ENCODE assay signal across 12 cellular contexts in genomic region chr14:74569387-74569786, GRCh38. TPM values are rescaled to one million over a fixed set of nuclear protein-coding genes. Genes with fewer than 3 reads are reported as not detected.
A peak's percentile ranks its signal among the peaks of the same experiment; 100 is the strongest.
DNase-seq lines count a peak whose midpoint lies in the region; ATAC-seq, FAIRE-seq and TF ChIP-seq lines count a peak whose summit lies in the region.
"Had no signal": no experiment of that assay in that cellular context is flagged by ENCODE, and none has a peak within 500 bp of the region (broad histone marks: within the 10 kb centered on the region; RNA-seq: fewer than 3 reads in every experiment).

No MANE protein-coding gene starts in this region.

- H3K79me2 ChIP-seq in trophoblast cell (ENCODE audit: control insufficient read depth, insufficient read depth, low read length, poor library complexity) (peaks cover 3% of the 10 kb centered on the region), H9 (ENCODE audit: insufficient read depth, low read length) (no peaks in the 10 kb centered on the region)

- H3K23ac ChIP-seq in trophoblast cell (ENCODE audit: low read length) (no peak overlapping the region), H9 (ENCODE audit: insufficient read length, low read depth, low read length) (no peak overlapping the region)

- H4K8ac ChIP-seq in trophoblast cell (ENCODE audit: low read depth, low read length): no peak overlapping the region
- H4K8ac ChIP-seq in H9 (replicated peaks; ENCODE audit: insufficient read length, low read depth, low read length): no peak overlapping the region

- H4K5ac ChIP-seq in H9 (ENCODE audit: insufficient read length, low read depth, low read length): no peak overlapping the region

- H3K79me1 ChIP-seq in trophoblast cell (ENCODE audit: low read length): peaks cover 42% of the 10 kb centered on the region
- no peaks in the 10 kb centered on the region for H3K79me1 ChIP-seq in H9 (ENCODE audit: insufficient read depth, low read depth, low read length, poor library complexity, severe bottlenecking)

- TF ChIP-seq EP300 in esophagus muscularis mucosa (IDR thresholded peaks at IDR 0.05): no peak

- no peaks in the 10 kb centered on the region; the same call in 1 of the 2 replicates for H3K27me3 Mint-ChIP-seq in H9 (ENCODE audit: low read depth)

- no peak for FAIRE-seq in frontal cortex (lab: Jason Lieb, UNC)

- TF ChIP-seq CTCF in esophagus muscularis mucosa (IDR thresholded peaks at IDR 0.05) (no peak), H9 (conservative IDR thresholded peaks at IDR 0.05) (no peak), GM10248 (IDR thresholded peaks at IDR 0.05; ENCODE audit: control extremely low read depth, extremely low read depth, low read depth, missing control alignments) (no peak)

- H3K4me3 ChIP-seq in esophagus muscularis mucosa (no peak overlapping the region), trophoblast cell (ENCODE audit: low read depth, low read length) (no peak overlapping the region), urinary bladder (ENCODE audit: low read depth, low read length) (no peak overlapping the region)
- H3K4me3 ChIP-seq: gastrocnemius medialis, ovary had no signal

- H3T11ph ChIP-seq in H9 (ENCODE audit: low read length): no peak overlapping the region

- POLR2A ChIA-PET in GM10248 (lab: Yijun Ruan, JAX): no interaction called here

- H3K4me3 Mint-ChIP-seq in H9: no peak overlapping the region

- H3K4me2 ChIP-seq in trophoblast cell (ENCODE audit: low read length): no peak overlapping the region
- no peak overlapping the region for H3K4me2 ChIP-seq in H9 (ENCODE audit: insufficient read depth, insufficient read length, low read length)

- no peak overlapping the region for H4K91ac ChIP-seq in trophoblast cell (ENCODE audit: low read depth, low read length)
- no peak overlapping the region for H4K91ac ChIP-seq in H9 (ENCODE audit: insufficient read length, low read depth, low read length)

- intact Hi-C loops in esophagus muscularis mucosa (cut with DNase I): no loop called here

- H3K9me3 Mint-ChIP-seq in H9: no peaks in the 10 kb centered on the region

- H2BK12ac ChIP-seq in trophoblast cell (ENCODE audit: low read length): peak overlapping the region; percentile 23
- H2BK12ac ChIP-seq in H9 (ENCODE audit: insufficient read length, low read depth, low read length): no peak overlapping the region

- H3K18ac ChIP-seq in trophoblast cell (ENCODE audit: low read length) (no peak overlapping the region), H9 (ENCODE audit: insufficient read length, low read depth, low read length) (no peak overlapping the region)

- H3K4ac ChIP-seq in trophoblast cell (ENCODE audit: low read depth, low read length) (no peak overlapping the region), H9 (ENCODE audit: low read depth, low read length) (no peak overlapping the region)

- DNase-seq in esophagus muscularis mucosa (ENCODE audit: extremely low spot score): no peak
- no peak for DNase-seq in trophoblast cell
- no peak for DNase-seq in H9
- DNase-seq in frontal cortex (ENCODE audit: low spot score in 2 of 2): no peak
- DNase-seq in GM10248 (ENCODE audit: extremely low spot score): no peak
- DNase-seq: DND-41, gastrocnemius medialis, NCI-H2029 had no signal

- 47% methylated on average over 2 of the region's 2 CpGs for WGBS in esophagus muscularis mucosa
- no CpG with 5 or more reads among the region's 2 CpGs for WGBS in trophoblast cell (ENCODE audit: extremely low coverage, insufficient coverage, insufficient read length)
- 46% methylated on average over 2 of the region's 2 CpGs for WGBS in urinary bladder
- no CpG with 5 or more reads among the region's 2 CpGs for WGBS in H9 (ENCODE audit: extremely low coverage, insufficient read length, low lambda C conversion rate)

- H3K4me1 Mint-ChIP-seq in H9: peaks cover 17 to 33% of the 10 kb centered on the region in 2 experiments

- no peak overlapping the region for H4K12ac ChIP-seq in trophoblast cell (ENCODE audit: low read depth, low read length)

- H3K4me1 ChIP-seq in esophagus muscularis mucosa (peaks cover 42 to 91% (median 84%) of the 10 kb centered on the region in 4 donors), trophoblast cell (ENCODE audit: control insufficient read depth in 1 of 2, insufficient read depth in 2 of 2, low read length in 2 of 2) (peaks cover 37 to 39% of the 10 kb centered on the region in 2 experiments), urinary bladder (ENCODE audit: insufficient read depth) (peaks cover 2% of the 10 kb centered on the region), H9 (ENCODE audit: insufficient read depth, low read length) (no peaks in the 10 kb centered on the region)

- no peaks in the 10 kb centered on the region for H3K23me2 ChIP-seq in H9 (ENCODE audit: insufficient read length, low read depth, low read length, poor library complexity, severe bottlenecking)

- CTCF ChIA-PET in GM10248 (lab: Yijun Ruan, JAX): interaction anchor here (1.7 kb wide), 1 partner anchor 43 kb away, joined by 7 read pairs; the partner anchor contains the start of gene LTBP2

- H2BK120ac ChIP-seq in trophoblast cell (ENCODE audit: insufficient read depth, low read length, poor library complexity): peak overlapping the region; percentile 4
- H2BK120ac ChIP-seq in H9 (ENCODE audit: low read depth, low read length, poor library complexity, severe bottlenecking): no peak overlapping the region

- no peaks in the 10 kb centered on the region for H4K20me1 ChIP-seq in H9 (ENCODE audit: control insufficient read depth, insufficient read depth, insufficient read length)

- no peak overlapping the region for H3K14ac ChIP-seq in trophoblast cell (ENCODE audit: low read length)
- no peak overlapping the region for H3K14ac ChIP-seq in H9 (ENCODE audit: insufficient read depth, low read length)

- no peak for ATAC-seq in SK-N-SH treated with all-trans-retinoic acid at 6 μM for 48 hours
- ATAC-seq: gastrocnemius medialis had no signal

- H2AFZ ChIP-seq in trophoblast cell (ENCODE audit: insufficient read depth, low read length, poor library complexity): no peak overlapping the region
- H2AFZ ChIP-seq in H9 (ENCODE audit: low read length): no peak overlapping the region

- TF ChIP-seq POLR2A in esophagus muscularis mucosa (IDR thresholded peaks at IDR 0.05; ENCODE audit: low read depth): no peak

- H3K27me3 ChIP-seq in esophagus muscularis mucosa (no peaks in the 10 kb centered on the region), trophoblast cell (ENCODE audit: insufficient read depth, low read length) (no peaks in the 10 kb centered on the region), H9 (ENCODE audit: insufficient read depth, low read length) (no peaks in the 10 kb centered on the region)
- H3K27me3 ChIP-seq: gastrocnemius medialis, ovary had no signal

- no peak overlapping the region for H2BK20ac ChIP-seq in H9 (ENCODE audit: low read depth, low read length, poor library complexity, severe bottlenecking)

- H3K36me3 ChIP-seq in esophagus muscularis mucosa: no peaks in the 10 kb centered on the region
- H3K36me3 ChIP-seq in trophoblast cell (ENCODE audit: control insufficient read depth in 1 of 2, insufficient read depth in 2 of 2, low read length in 2 of 2): no peaks in the 10 kb centered on the region
- no peaks in the 10 kb centered on the region for H3K36me3 ChIP-seq in urinary bladder (ENCODE audit: insufficient read depth)
- H3K36me3 ChIP-seq: gastrocnemius medialis, ovary had no signal

- H2BK5ac ChIP-seq in trophoblast cell (ENCODE audit: low read depth, low read length, poor library complexity) (no peak overlapping the region), H9 (ENCODE audit: insufficient read length, low read length) (no peak overlapping the region)

- H3K27ac Mint-ChIP-seq in H9: 0 out of 7 replicates have a peak overlapping the region, but pooled peaks of 1 of the 3 experiments have one; percentile 44

- H2BK15ac ChIP-seq in H9 (ENCODE audit: low read depth, low read length): no peak overlapping the region

- H3K27ac ChIP-seq in esophagus muscularis mucosa (replicated peaks in 1 of 4) (peak overlapping the region; percentile 12 to 91 (median 81)), trophoblast cell (ENCODE audit: low read depth, low read length) (no peak overlapping the region), urinary bladder (ENCODE audit: low read depth) (peak overlapping the region; percentile 58), H9 (ENCODE audit: insufficient read length, low read depth, low read length) (no peak overlapping the region)
- H3K27ac ChIP-seq: VCaP had no signal

- H2AK5ac ChIP-seq in trophoblast cell (ENCODE audit: low read length) (no peak overlapping the region), H9 (ENCODE audit: insufficient read length, low read length) (no peak overlapping the region)

- no peaks in the 10 kb centered on the region for H3K36me3 Mint-ChIP-seq in H9 (ENCODE audit: insufficient read depth in 1 of 3, low read depth in 3 of 3)

- H3K9ac ChIP-seq in trophoblast cell (ENCODE audit: low read length) (no peak overlapping the region), H9 (ENCODE audit: extremely low read depth, insufficient read length, low read length) (no peak overlapping the region)

- H3K9me3 ChIP-seq in esophagus muscularis mucosa (no peaks in the 10 kb centered on the region), trophoblast cell (ENCODE audit: insufficient read depth, low read depth, low read length) (no peaks in the 10 kb centered on the region), H9 (ENCODE audit: control insufficient read depth, low read depth, low read length) (no peaks in the 10 kb centered on the region)
- H3K9me3 ChIP-seq: gastrocnemius medialis, ovary had no signal

- H3K56ac ChIP-seq in H9 (ENCODE audit: insufficient read length, low read depth, low read length): no peak overlapping the region

TF ChIP-seq in SK-N-SH treated with all-trans-retinoic acid at 6 μM for 48 hours, 23 proteins besides CTCF, POLR2A, EP300 and RAD21:
- TF ChIP-seq TCF4 (CRISPR knock-in tag; IDR thresholded peaks at IDR 0.05; ENCODE audit: borderline replicate concordance) (peak; percentile 24; the same call in 1 of the 2 replicates), GLIS3 (CRISPR knock-in tag; IDR thresholded peaks at IDR 0.05) (no peak)

RNA-seq across cellular contexts. Expression of gene LTBP2, which starts 42.6 kb away (rescaled TPM):
- total RNA-seq in esophagus muscularis mucosa: 100 to 1,000 TPM in 2 of 4 donors, 10 to 100 TPM in 2; 62.0 to 151 (median 109) TPM
- polyA plus RNA-seq in trophoblast cell (2013): 3.7 and 4.1 TPM in 2 replicates
- 26.7 TPM for total RNA-seq in urinary bladder
- 6.8 TPM for polyA plus RNA-seq in urinary bladder
- 0.75 and 0.77 TPM in 2 replicates for total RNA-seq in H9 (2021)
- 1.2 TPM for total RNA-seq in frontal cortex

Comparison
In these comparisons a context has a peak if more than half of its experiments do, and no peak if none do; other contexts are left out.
1. H3K27ac ChIP-seq: peak in esophagus muscularis mucosa (4 of 4) and urinary bladder (single experiment); none in trophoblast cell (single experiment) and H9 (single experiment).
2. RNA of gene LTBP2, which starts 42.6 kb away (total RNA-seq): 62.0 to 151 TPM in esophagus muscularis mucosa and 26.7 TPM in urinary bladder (single experiment); 1.2 TPM in frontal cortex (single experiment) and 0.75 to 0.77 TPM in H9; every median in the first group is over 10 times any median in the second.